ENCODE assay signal across 19 cellular contexts in genomic region chr1:156619582-156619955, GRCh38. TPM values are rescaled to one million over a fixed set of nuclear protein-coding genes. Genes with fewer than 3 reads are reported as not detected.
DNase-seq lines count a peak whose midpoint lies in the region; ATAC-seq, FAIRE-seq and TF ChIP-seq lines count a peak whose summit lies in the region.
"Had no signal": no experiment of that assay in that cellular context is flagged by ENCODE, and none has a peak within 500 bp of the region (broad histone marks: within the 10 kb centered on the region; RNA-seq: fewer than 3 reads in every experiment).

No MANE protein-coding gene starts in this region.

- no peak overlapping the region for H3K23ac ChIP-seq in H9 (ENCODE audit: insufficient read length, low read depth, low read length)

- CTCF ChIA-PET in PC-9 (lab: Charles Lee): interaction anchor here (0.8 kb wide), 1 partner anchor 10 kb away, joined by 4 read pairs; no protein-coding TSS in a partner anchor
- CTCF ChIA-PET in HepG2 (lab: Yijun Ruan, JAX; ENCODE audit: low intra/inter-chr PET ratio, low total read pairs): interaction anchor here (0.7 to 1.6 kb wide), 3 partner anchors 37 to 191 kb away, joined by 3 to 4 read pairs (median 3); partner anchors contain the start of gene NES

- H3K4me3 ChIP-seq in PC-9: no peak overlapping the region
- peak overlapping the region; percentile 13 to 74 (median 52) for H3K4me3 ChIP-seq in dorsolateral prefrontal cortex
- no peak overlapping the region for H3K4me3 ChIP-seq in HepG2 (replicated peaks in 1 of 3; ENCODE audit: insufficient read depth in 1 of 3, low read depth in 2 of 3, low read length in 3 of 3)

- no peak overlapping the region for H4K91ac ChIP-seq in H9 (ENCODE audit: insufficient read length, low read depth, low read length)

- no peaks in the 10 kb centered on the region for H4K20me1 ChIP-seq in H9 (ENCODE audit: control insufficient read depth, insufficient read depth, insufficient read length)
- H4K20me1 ChIP-seq in PC-9 (ENCODE audit: insufficient read depth): no peaks in the 10 kb centered on the region; the same call in 1 of the 2 replicates
- H4K20me1 ChIP-seq in HepG2 (ENCODE audit: insufficient read depth, low read length): no peaks in the 10 kb centered on the region

- peaks cover 67% of the 10 kb centered on the region for H3K27me3 Mint-ChIP-seq in H9 (ENCODE audit: low read depth)

- peaks cover 9% of the 10 kb centered on the region for H3K23me2 ChIP-seq in H9 (ENCODE audit: insufficient read length, low read depth, low read length, poor library complexity, severe bottlenecking)

- no peak overlapping the region for H2AK5ac ChIP-seq in H9 (ENCODE audit: insufficient read length, low read length)

- no peaks in the 10 kb centered on the region for H3K9me2 ChIP-seq in PC-9 (ENCODE audit: insufficient read depth)

- H3K4me1 ChIP-seq in H9 (ENCODE audit: insufficient read depth, low read length) (no peaks in the 10 kb centered on the region; the same call in 1 of the 2 replicates), PC-9 (replicated peaks; ENCODE audit: insufficient read depth) (peaks cover 22% of the 10 kb centered on the region), HepG2 (ENCODE audit: insufficient read depth, low read length) (peaks cover 43% of the 10 kb centered on the region)

- no peak for FAIRE-seq in HepG2 (lab: Jason Lieb, UNC)
- FAIRE-seq: H54, HTR-8/SVneo had no signal

- H2BK12ac ChIP-seq in H9 (ENCODE audit: insufficient read length, low read depth, low read length): no peak overlapping the region

- in situ Hi-C loops in HepG2 (cut with HindIII; ENCODE audit: extremely low pct_ligation_motif_present, low pct_unique_long_range_greater_than_20kb): no loop called here

- H3K18ac ChIP-seq in H9 (ENCODE audit: insufficient read length, low read depth, low read length): no peak overlapping the region

- TF ChIP-seq POLR2A in HepG2 (IDR thresholded peaks at IDR 0.05; ENCODE audit: insufficient read depth in 1 of 2, low read depth in 2 of 2, low read length in 2 of 2): no peak

- ATAC-seq in HepG2 (no peak), GM21737 (IDR thresholded peaks at IDR 0.05; ENCODE audit: unreplicated experiment) (no peak)

- DNase-seq in H9 (no peak), PC-9 (no peak), dorsolateral prefrontal cortex (no peak), substantia nigra (lab: John Stamatoyannopoulos, UW) (peak in 2 of 49 donors; percentile 32 to 40), HepG2 (ENCODE audit: low spot score) (no peak), NCI-H82 (lab: John Stamatoyannopoulos, UW) (no peak)
- DNase-seq: CD4-positive, CD25-positive, alpha-beta regulatory T cell; GDM1; NCI-H2029 treated with DMSO at 0.1 percent for 48 hours; NCI-H2171; SIG-M5 had no signal

- H3K36me3 ChIP-seq in PC-9 (ENCODE audit: low read depth) (no peaks in the 10 kb centered on the region), HepG2 (replicated peaks in 1 of 2; ENCODE audit: control insufficient read depth in 1 of 2, insufficient read depth in 2 of 2, low read length in 2 of 2) (no peaks in the 10 kb centered on the region)

- no peak overlapping the region for H3K27ac Mint-ChIP-seq in H9
- H3K27ac Mint-ChIP-seq: CD4-positive, CD25-positive, alpha-beta regulatory T cell; IgD-negative memory B cell; T-helper 1 cell treated with Interleukin-12 subunit alpha and Interleukin-12 subunit beta and Interleukin-4 antibody, amounts not matched to agents 30 μg/mL and 1 μg/mL, for 36 hours had no signal

- H3K27ac ChIP-seq in H9 (ENCODE audit: insufficient read length, low read depth, low read length) (no peak overlapping the region), PC-9 (no peak overlapping the region), dorsolateral prefrontal cortex (peak overlapping the region; percentile 12 to 100 (median 97)), substantia nigra (ENCODE audit: low read depth, low read length, poor library complexity, severe bottlenecking) (peak overlapping the region; percentile 90), HepG2 (ENCODE audit: extremely low read length, insufficient read depth, low read length) (no peak overlapping the region)

- no peak overlapping the region for H3K56ac ChIP-seq in H9 (ENCODE audit: insufficient read length, low read depth, low read length)

- POLR2A ChIA-PET in PC-9 (lab: Charles Lee; ENCODE audit: unreplicated experiment) (no interaction called here), HepG2 (lab: Yijun Ruan, JAX) (no interaction called here)

- H3K4me2 ChIP-seq in H9 (ENCODE audit: insufficient read depth, insufficient read length, low read length) (peak overlapping the region; percentile 35), PC-9 (no peak overlapping the region), HepG2 (ENCODE audit: low read depth, low read length) (no peak overlapping the region)

- H3K4me3 Mint-ChIP-seq in H9: peak overlapping the region in 1 of 2 experiments; percentile 58; a peak in 2 of 5 replicates
- H3K4me3 Mint-ChIP-seq: CD4-positive, CD25-positive, alpha-beta regulatory T cell; T-helper 1 cell treated with Interleukin-12 subunit alpha and Interleukin-12 subunit beta and Interleukin-4 antibody, amounts not matched to agents 30 μg/mL and 1 μg/mL, for 36 hours had no signal

- H4K5ac ChIP-seq in H9 (ENCODE audit: insufficient read length, low read depth, low read length): no peak overlapping the region

- no peaks in the 10 kb centered on the region; a peak in 2 of 5 replicates for H3K9me3 Mint-ChIP-seq in H9
- H3K9me3 Mint-ChIP-seq: IgD-negative memory B cell; T-helper 1 cell treated with Interleukin-12 subunit alpha and Interleukin-12 subunit beta and Interleukin-4 antibody, amounts not matched to agents 30 μg/mL and 1 μg/mL, for 36 hours had no signal

- peaks cover 16% of the 10 kb centered on the region; the same call in 1 of the 2 replicates for H3F3A ChIP-seq in PC-9 (ENCODE audit: insufficient read depth, low read depth)

- H2AFZ ChIP-seq in H9 (ENCODE audit: low read length) (no peak overlapping the region), PC-9 (no peak overlapping the region), HepG2 (ENCODE audit: low read length) (no peak overlapping the region)

- H3K79me1 ChIP-seq in H9 (ENCODE audit: insufficient read depth, low read depth, low read length, poor library complexity, severe bottlenecking): no peaks in the 10 kb centered on the region

- no TSS peak for BruUV-seq in PC-9 (replicated peaks; lab: Mats Ljungman, UMichigan)
- no TSS peak for BruUV-seq in HepG2 (replicated peaks; lab: Mats Ljungman, UMichigan)

- TF ChIP-seq EP300 in HepG2 (IDR thresholded peaks at IDR 0.05; ENCODE audit: low read depth in 2 of 2, low read length in 2 of 2) (no peak), HepG2 (CRISPR knock-in tag; IDR thresholded peaks at IDR 0.05; ENCODE audit: borderline replicate concordance) (no peak)

- TF ChIP-seq RAD21 in HepG2 (CRISPR knock-in tag; IDR thresholded peaks at IDR 0.05): no peak

- no peak overlapping the region for H4K8ac ChIP-seq in H9 (replicated peaks; ENCODE audit: insufficient read length, low read depth, low read length)

- WGBS in H9 (ENCODE audit: extremely low coverage, insufficient read length, low lambda C conversion rate): no CpG with 5 or more reads among the region's 6 CpGs
- 4% methylated on average over 6 of the region's 6 CpGs for WGBS in HepG2 (ENCODE audit: low lambda C conversion rate)

- no peak overlapping the region for H2BK5ac ChIP-seq in H9 (ENCODE audit: insufficient read length, low read length)

- no peak overlapping the region for H2BK15ac ChIP-seq in H9 (ENCODE audit: low read depth, low read length)

- no peak overlapping the region for H3K14ac ChIP-seq in H9 (ENCODE audit: insufficient read depth, low read length)

- H3K27me3 ChIP-seq in H9 (ENCODE audit: insufficient read depth, low read length) (peaks cover 19% of the 10 kb centered on the region), PC-9 (ENCODE audit: insufficient read depth, low read depth) (peaks cover 46% of the 10 kb centered on the region), dorsolateral prefrontal cortex (peaks cover 0 to 13% (median 0%) of the 10 kb centered on the region in 45 donors), HepG2 (ENCODE audit: control insufficient read depth in 1 of 2, insufficient read depth in 2 of 2, low read length in 2 of 2) (peaks cover 14 to 40% of the 10 kb centered on the region in 2 experiments)

- H3K9ac ChIP-seq in H9 (ENCODE audit: extremely low read depth, insufficient read length, low read length) (no peak overlapping the region), HepG2 (ENCODE audit: insufficient read depth, low read depth, low read length) (no peak overlapping the region)

- H3K9me3 ChIP-seq in H9 (ENCODE audit: control insufficient read depth, low read depth, low read length) (no peaks in the 10 kb centered on the region), PC-9 (ENCODE audit: insufficient read depth, low read depth) (no peaks in the 10 kb centered on the region), HepG2 (ENCODE audit: low read length) (no peaks in the 10 kb centered on the region)

- intact Hi-C loops in PC-9 (cut with micrococcal nuclease; ENCODE audit: unreplicated experiment): no loop called here
- intact Hi-C loops in dorsolateral prefrontal cortex (cut with DNase I): loop anchor here in 1 of 2 donors (5.0 kb wide), 1 partner anchor 117 kb away; the partner anchor contains the start of gene MEF2D
- intact Hi-C loops in HepG2 (cut with micrococcal nuclease; ENCODE audit: unreplicated experiment): no loop called here

- no peak overlapping the region for H2BK20ac ChIP-seq in H9 (ENCODE audit: low read depth, low read length, poor library complexity, severe bottlenecking)

- H2BK120ac ChIP-seq in H9 (ENCODE audit: low read depth, low read length, poor library complexity, severe bottlenecking): no peak overlapping the region

- no peak overlapping the region for H3T11ph ChIP-seq in H9 (ENCODE audit: low read length)

- H3K4me1 Mint-ChIP-seq in H9: peaks cover 8 to 10% of the 10 kb centered on the region in 2 experiments

- H3K36me3 Mint-ChIP-seq in H9 (ENCODE audit: insufficient read depth in 1 of 3, low read depth in 3 of 3): no peaks in the 10 kb centered on the region
- H3K36me3 Mint-ChIP-seq: CD4-positive, CD25-positive, alpha-beta regulatory T cell; IgD-negative memory B cell had no signal

- H3K79me2 ChIP-seq in H9 (ENCODE audit: insufficient read depth, low read length): no peaks in the 10 kb centered on the region
- H3K79me2 ChIP-seq in PC-9 (ENCODE audit: low read depth): no peaks in the 10 kb centered on the region
- no peaks in the 10 kb centered on the region for H3K79me2 ChIP-seq in HepG2 (ENCODE audit: insufficient read depth, low read length)

- H3K4ac ChIP-seq in H9 (ENCODE audit: low read depth, low read length): no peak overlapping the region

- TF ChIP-seq CTCF in H9 (conservative IDR thresholded peaks at IDR 0.05) (no peak), PC-9 (conservative IDR thresholded peaks at IDR 0.05) (peak; percentile 8; the same call in 1 of the 2 replicates), dorsolateral prefrontal cortex (IDR thresholded peaks at IDR 0.05 in 54 of 56, conservative IDR thresholded peaks at IDR 0.05 in 2 of 56; ENCODE audit: low read depth in 1 of 56, partially characterized antibody in 56 of 56) (peak in 2 of 56 donors; percentile 1 to 31), HepG2 (CRISPR knock-in tag; IDR thresholded peaks at IDR 0.05) (no peak)

RNA-seq across cellular contexts. Expression of gene HAPLN2, which starts 0.4 kb away (rescaled TPM):
- total RNA-seq in H9 (2021) (0.44 and 0.46 TPM in 2 replicates), PC-9 (2021) (0.58 TPM in 1 of 2 replicates, not detected in the other), dorsolateral prefrontal cortex (100 to 1,000 TPM in 85 of 120 experiments, 10 to 100 TPM in 35; 30.2 to 650 (median 143) TPM), HepG2 (2016; rRNA removed; fragmentation: Illumina TruSeq; extraction: Trizol) (not detected in 2 replicates)
- not detected in 2 replicates for total RNA-seq in HepG2 (2016; cell fraction: cytosol; rRNA removed; fragmentation: Illumina TruSeq; extraction: Trizol; ENCODE audit: low read depth)
- not detected in 2 replicates for total RNA-seq in HepG2 (2016; cell fraction: insoluble cytoplasmic fraction; rRNA removed; fragmentation: Illumina TruSeq; extraction: Trizol)
- not detected in 2 replicates for total RNA-seq in HepG2 (2016; cell fraction: membrane; rRNA removed; fragmentation: Illumina TruSeq; extraction: Trizol)
- total RNA-seq in HepG2 (2016; cell fraction: nucleus; rRNA removed; fragmentation: Illumina TruSeq; extraction: Trizol): not detected in 2 replicates
- polyA plus RNA-seq in HepG2 (2011; rRNA removed): 0.09 TPM in 1 of 2 replicates, not detected in the other
- polyA plus RNA-seq in HepG2 (2011; cell fraction: cytosol; rRNA removed): not detected in 2 replicates
- polyA plus RNA-seq in HepG2 (2011; cell fraction: nucleus; rRNA removed): 0.40 and 0.62 TPM in 2 replicates
- 0.19 TPM in 1 of 2 replicates, not detected in the other for polyA plus RNA-seq in HepG2 (2012)
- polyA plus RNA-seq in HepG2 (2016; cell fraction: cytosol; fragmentation: Illumina TruSeq; extraction: Trizol; ENCODE audit: low read depth): not detected in 2 replicates
- not detected in 2 replicates for polyA plus RNA-seq in HepG2 (2016; cell fraction: insoluble cytoplasmic fraction; fragmentation: Illumina TruSeq; extraction: Trizol; ENCODE audit: low read depth)
- not detected in 2 replicates for polyA plus RNA-seq in HepG2 (2016; cell fraction: membrane; fragmentation: Illumina TruSeq; extraction: Trizol; ENCODE audit: low read depth)
- polyA plus RNA-seq in HepG2 (2016; cell fraction: nucleus; fragmentation: Illumina TruSeq; extraction: Trizol; ENCODE audit: insufficient read depth, low read depth): not detected in 2 replicates
- polyA minus RNA-seq in HepG2 (2011; rRNA and poly(A)+ RNA removed; ENCODE audit: low replicate concordance): not detected in 2 replicates
- not detected in 2 replicates for polyA minus RNA-seq in HepG2 (2011; cell fraction: cytosol; rRNA and poly(A)+ RNA removed)
- polyA minus RNA-seq in HepG2 (2011; cell fraction: nucleus; rRNA and poly(A)+ RNA removed): not detected in 2 replicates
- total RNA-seq: CD4-positive, CD25-positive, alpha-beta regulatory T cell; LHCN-M2 had no signal
- polyA plus RNA-seq: CD4-positive, CD25-positive, alpha-beta regulatory T cell; IgD-negative memory B cell had no signal

RNA-seq across cellular contexts. Expression of gene GPATCH4, which starts 18.3 kb away (rescaled TPM):
- total RNA-seq in H9 (2021): 64.6 and 71.7 TPM in 2 replicates
- total RNA-seq in PC-9 (2021): 17.5 and 17.6 TPM in 2 replicates
- 10 to 100 TPM; 15.8 to 40.9 (median 28.2) TPM for total RNA-seq in dorsolateral prefrontal cortex
- total RNA-seq in HepG2 (2016; rRNA removed; fragmentation: Illumina TruSeq; extraction: Trizol): 37.9 and 43.4 TPM in 2 replicates
- 7.3 and 7.7 TPM in 2 replicates for total RNA-seq in HepG2 (2016; cell fraction: cytosol; rRNA removed; fragmentation: Illumina TruSeq; extraction: Trizol; ENCODE audit: low read depth)
- total RNA-seq in HepG2 (2016; cell fraction: insoluble cytoplasmic fraction; rRNA removed; fragmentation: Illumina TruSeq; extraction: Trizol): 37.1 and 46.1 TPM in 2 replicates
- total RNA-seq in HepG2 (2016; cell fraction: membrane; rRNA removed; fragmentation: Illumina TruSeq; extraction: Trizol): 22.7 and 24.7 TPM in 2 replicates
- total RNA-seq in HepG2 (2016; cell fraction: nucleus; rRNA removed; fragmentation: Illumina TruSeq; extraction: Trizol): 36.6 and 38.1 TPM in 2 replicates
- polyA plus RNA-seq in HepG2 (2011; rRNA removed): 19.2 and 20.0 TPM in 2 replicates
- 13.1 and 21.0 TPM in 2 replicates for polyA plus RNA-seq in HepG2 (2011; cell fraction: cytosol; rRNA removed)
- 13.5 and 17.3 TPM in 2 replicates for polyA plus RNA-seq in HepG2 (2011; cell fraction: nucleus; rRNA removed)
- 26.6 and 33.5 TPM in 2 replicates for polyA plus RNA-seq in HepG2 (2012)
- 11.1 and 11.2 TPM in 2 replicates for polyA plus RNA-seq in HepG2 (2016; cell fraction: cytosol; fragmentation: Illumina TruSeq; extraction: Trizol; ENCODE audit: low read depth)
- polyA plus RNA-seq in HepG2 (2016; cell fraction: insoluble cytoplasmic fraction; fragmentation: Illumina TruSeq; extraction: Trizol; ENCODE audit: low read depth): 79.1 and 79.7 TPM in 2 replicates
- polyA plus RNA-seq in HepG2 (2016; cell fraction: membrane; fragmentation: Illumina TruSeq; extraction: Trizol; ENCODE audit: low read depth): 22.9 and 25.6 TPM in 2 replicates
- polyA plus RNA-seq in HepG2 (2016; cell fraction: nucleus; fragmentation: Illumina TruSeq; extraction: Trizol; ENCODE audit: insufficient read depth, low read depth): 59.3 and 65.1 TPM in 2 replicates
- 24.3 and 141 TPM in 2 replicates for polyA minus RNA-seq in HepG2 (2011; rRNA and poly(A)+ RNA removed; ENCODE audit: low replicate concordance)
- 9.7 and 9.9 TPM in 2 replicates for polyA minus RNA-seq in HepG2 (2011; cell fraction: cytosol; rRNA and poly(A)+ RNA removed)
- polyA minus RNA-seq in HepG2 (2011; cell fraction: nucleus; rRNA and poly(A)+ RNA removed): 46.1 and 51.0 TPM in 2 replicates

RNA-seq across cellular contexts. Expression of gene BCAN, which starts 22.3 kb away (rescaled TPM):
- total RNA-seq in H9 (2021) (0.88 and 1.2 TPM in 2 replicates), PC-9 (2021) (not detected in 2 replicates), dorsolateral prefrontal cortex (100 to 1,000 TPM in 103 of 120 experiments, 10 to 100 TPM in 17; 56.3 to 240 (median 123) TPM), HepG2 (2016; rRNA removed; fragmentation: Illumina TruSeq; extraction: Trizol) (not detected in 2 replicates)
- not detected in 2 replicates for total RNA-seq in HepG2 (2016; cell fraction: cytosol; rRNA removed; fragmentation: Illumina TruSeq; extraction: Trizol; ENCODE audit: low read depth)
- not detected in 2 replicates for total RNA-seq in HepG2 (2016; cell fraction: insoluble cytoplasmic fraction; rRNA removed; fragmentation: Illumina TruSeq; extraction: Trizol)
- not detected in 2 replicates for total RNA-seq in HepG2 (2016; cell fraction: membrane; rRNA removed; fragmentation: Illumina TruSeq; extraction: Trizol)
- not detected in 2 replicates for total RNA-seq in HepG2 (2016; cell fraction: nucleus; rRNA removed; fragmentation: Illumina TruSeq; extraction: Trizol)
- polyA plus RNA-seq in HepG2 (2011; rRNA removed): not detected in 2 replicates
- not detected in 2 replicates for polyA plus RNA-seq in HepG2 (2011; cell fraction: cytosol; rRNA removed)
- 0.24 TPM in 1 of 2 replicates, not detected in the other for polyA plus RNA-seq in HepG2 (2011; cell fraction: nucleus; rRNA removed)
- polyA plus RNA-seq in HepG2 (2012): 0.21 TPM in 2 replicates
- polyA plus RNA-seq in HepG2 (2016; cell fraction: cytosol; fragmentation: Illumina TruSeq; extraction: Trizol; ENCODE audit: low read depth): not detected in 2 replicates
- polyA plus RNA-seq in HepG2 (2016; cell fraction: insoluble cytoplasmic fraction; fragmentation: Illumina TruSeq; extraction: Trizol; ENCODE audit: low read depth): not detected in 2 replicates
- polyA plus RNA-seq in HepG2 (2016; cell fraction: membrane; fragmentation: Illumina TruSeq; extraction: Trizol; ENCODE audit: low read depth): not detected in 2 replicates
- not detected in 2 replicates for polyA plus RNA-seq in HepG2 (2016; cell fraction: nucleus; fragmentation: Illumina TruSeq; extraction: Trizol; ENCODE audit: insufficient read depth, low read depth)
- polyA minus RNA-seq in HepG2 (2011; rRNA and poly(A)+ RNA removed; ENCODE audit: low replicate concordance): not detected in 2 replicates
- not detected in 2 replicates for polyA minus RNA-seq in HepG2 (2011; cell fraction: cytosol; rRNA and poly(A)+ RNA removed)
- polyA minus RNA-seq in HepG2 (2011; cell fraction: nucleus; rRNA and poly(A)+ RNA removed): not detected in 2 replicates
- total RNA-seq: CD4-positive, CD25-positive, alpha-beta regulatory T cell; Daoy; LHCN-M2; OCI-LY7 had no signal
- polyA plus RNA-seq: CD4-positive, CD25-positive, alpha-beta regulatory T cell; IgD-negative memory B cell had no signal

RNA-seq across cellular contexts. Expression of gene NAXE, which starts 28.0 kb away (rescaled TPM):
- total RNA-seq in H9 (2021): 96.6 and 100 TPM in 2 replicates
- total RNA-seq in PC-9 (2021): 83.9 and 90.3 TPM in 2 replicates
- 100 to 1,000 TPM in 16 of 120 experiments, 10 to 100 TPM in 104; 61.2 to 124 (median 88.4) TPM for total RNA-seq in dorsolateral prefrontal cortex
- total RNA-seq in HepG2 (2016; rRNA removed; fragmentation: Illumina TruSeq; extraction: Trizol): 37.9 and 59.4 TPM in 2 replicates
- total RNA-seq in HepG2 (2016; cell fraction: cytosol; rRNA removed; fragmentation: Illumina TruSeq; extraction: Trizol; ENCODE audit: low read depth): 69.0 and 80.5 TPM in 2 replicates
- 32.9 and 62.3 TPM in 2 replicates for total RNA-seq in HepG2 (2016; cell fraction: insoluble cytoplasmic fraction; rRNA removed; fragmentation: Illumina TruSeq; extraction: Trizol)
- 57.8 and 70.5 TPM in 2 replicates for total RNA-seq in HepG2 (2016; cell fraction: membrane; rRNA removed; fragmentation: Illumina TruSeq; extraction: Trizol)
- total RNA-seq in HepG2 (2016; cell fraction: nucleus; rRNA removed; fragmentation: Illumina TruSeq; extraction: Trizol): 36.6 and 46.8 TPM in 2 replicates
- 35.0 and 39.4 TPM in 2 replicates for polyA plus RNA-seq in HepG2 (2011; rRNA removed)
- polyA plus RNA-seq in HepG2 (2011; cell fraction: cytosol; rRNA removed): 44.6 and 54.4 TPM in 2 replicates
- polyA plus RNA-seq in HepG2 (2011; cell fraction: nucleus; rRNA removed): 28.8 and 37.7 TPM in 2 replicates
- polyA plus RNA-seq in HepG2 (2012): 37.1 and 42.0 TPM in 2 replicates
- 109 and 132 TPM in 2 replicates for polyA plus RNA-seq in HepG2 (2016; cell fraction: cytosol; fragmentation: Illumina TruSeq; extraction: Trizol; ENCODE audit: low read depth)
- polyA plus RNA-seq in HepG2 (2016; cell fraction: insoluble cytoplasmic fraction; fragmentation: Illumina TruSeq; extraction: Trizol; ENCODE audit: low read depth): 38.4 and 48.9 TPM in 2 replicates
- polyA plus RNA-seq in HepG2 (2016; cell fraction: membrane; fragmentation: Illumina TruSeq; extraction: Trizol; ENCODE audit: low read depth): 78.1 and 86.6 TPM in 2 replicates
- 64.6 and 71.1 TPM in 2 replicates for polyA plus RNA-seq in HepG2 (2016; cell fraction: nucleus; fragmentation: Illumina TruSeq; extraction: Trizol; ENCODE audit: insufficient read depth, low read depth)
- polyA minus RNA-seq in HepG2 (2011; rRNA and poly(A)+ RNA removed; ENCODE audit: low replicate concordance): 43.3 and 215 TPM in 2 replicates
- 15.2 and 16.5 TPM in 2 replicates for polyA minus RNA-seq in HepG2 (2011; cell fraction: cytosol; rRNA and poly(A)+ RNA removed)
- 15.8 and 22.0 TPM in 2 replicates for polyA minus RNA-seq in HepG2 (2011; cell fraction: nucleus; rRNA and poly(A)+ RNA removed)

RNA-seq across cellular contexts. Expression of gene TTC24, which starts 40.0 kb away (rescaled TPM):
- total RNA-seq in H9 (2021) (0.26 TPM in 1 of 2 replicates, not detected in the other), PC-9 (2021) (not detected in 2 replicates), dorsolateral prefrontal cortex (1 to 10 TPM in 24 of 120 experiments, under 1 TPM in 50, not detected in 46; 0.25 to 2.5 (median 0.77) TPM), HepG2 (2016; rRNA removed; fragmentation: Illumina TruSeq; extraction: Trizol) (0.13 and 0.15 TPM in 2 replicates)
- total RNA-seq in HepG2 (2016; cell fraction: cytosol; rRNA removed; fragmentation: Illumina TruSeq; extraction: Trizol; ENCODE audit: low read depth): not detected in 2 replicates
- 0.22 and 0.37 TPM in 2 replicates for total RNA-seq in HepG2 (2016; cell fraction: insoluble cytoplasmic fraction; rRNA removed; fragmentation: Illumina TruSeq; extraction: Trizol)
- total RNA-seq in HepG2 (2016; cell fraction: membrane; rRNA removed; fragmentation: Illumina TruSeq; extraction: Trizol): not detected in 2 replicates
- total RNA-seq in HepG2 (2016; cell fraction: nucleus; rRNA removed; fragmentation: Illumina TruSeq; extraction: Trizol): not detected in 2 replicates
- polyA plus RNA-seq in HepG2 (2011; rRNA removed): 0.18 and 0.30 TPM in 2 replicates
- polyA plus RNA-seq in HepG2 (2011; cell fraction: cytosol; rRNA removed): 0.05 and 0.11 TPM in 2 replicates
- polyA plus RNA-seq in HepG2 (2011; cell fraction: nucleus; rRNA removed): 0.61 and 1.4 TPM in 2 replicates
- polyA plus RNA-seq in HepG2 (2012): 0.17 TPM in 1 of 2 replicates, not detected in the other
- polyA plus RNA-seq in HepG2 (2016; cell fraction: cytosol; fragmentation: Illumina TruSeq; extraction: Trizol; ENCODE audit: low read depth): not detected in 2 replicates
- not detected in 2 replicates for polyA plus RNA-seq in HepG2 (2016; cell fraction: insoluble cytoplasmic fraction; fragmentation: Illumina TruSeq; extraction: Trizol; ENCODE audit: low read depth)
- not detected in 2 replicates for polyA plus RNA-seq in HepG2 (2016; cell fraction: membrane; fragmentation: Illumina TruSeq; extraction: Trizol; ENCODE audit: low read depth)
- polyA plus RNA-seq in HepG2 (2016; cell fraction: nucleus; fragmentation: Illumina TruSeq; extraction: Trizol; ENCODE audit: insufficient read depth, low read depth): 0.60 TPM in 1 of 2 replicates, not detected in the other
- polyA minus RNA-seq in HepG2 (2011; rRNA and poly(A)+ RNA removed; ENCODE audit: low replicate concordance): 0.32 TPM in 1 of 2 replicates, not detected in the other
- polyA minus RNA-seq in HepG2 (2011; cell fraction: cytosol; rRNA and poly(A)+ RNA removed): not detected in 2 replicates
- 0.99 TPM in 1 of 2 replicates, not detected in the other for polyA minus RNA-seq in HepG2 (2011; cell fraction: nucleus; rRNA and poly(A)+ RNA removed)
- total RNA-seq: Daoy, LHCN-M2 had no signal

Comparison
In these comparisons a context has a peak if more than half of its experiments do, and no peak if none do; other contexts are left out.
1. H3K27ac ChIP-seq: peak in dorsolateral prefrontal cortex (59 of 59) and substantia nigra (single experiment); none in H9 (single experiment), PC-9 (single experiment) and HepG2 (single experiment).
2. H3K4me3 ChIP-seq: peak in dorsolateral prefrontal cortex (59 of 59); none in PC-9 (single experiment) and HepG2 (0 of 3).
3. RNA of gene HAPLN2, which starts 0.4 kb away (total RNA-seq): 30.2 to 650 TPM in dorsolateral prefrontal cortex; 0.44 to 0.46 TPM in H9, 0.58 TPM in PC-9 and not detected in HepG2; every median in the first group is over 10 times any median in the second.
4. RNA of gene BCAN, which starts 22.3 kb away (total RNA-seq): 56.3 to 240 TPM in dorsolateral prefrontal cortex; 0.88 to 1.2 TPM in H9, not detected in PC-9 and not detected in HepG2; every median in the first group is over 10 times any median in the second.